1 cellular context compared by ENCODE assay signal in the genomic region with DNA sequence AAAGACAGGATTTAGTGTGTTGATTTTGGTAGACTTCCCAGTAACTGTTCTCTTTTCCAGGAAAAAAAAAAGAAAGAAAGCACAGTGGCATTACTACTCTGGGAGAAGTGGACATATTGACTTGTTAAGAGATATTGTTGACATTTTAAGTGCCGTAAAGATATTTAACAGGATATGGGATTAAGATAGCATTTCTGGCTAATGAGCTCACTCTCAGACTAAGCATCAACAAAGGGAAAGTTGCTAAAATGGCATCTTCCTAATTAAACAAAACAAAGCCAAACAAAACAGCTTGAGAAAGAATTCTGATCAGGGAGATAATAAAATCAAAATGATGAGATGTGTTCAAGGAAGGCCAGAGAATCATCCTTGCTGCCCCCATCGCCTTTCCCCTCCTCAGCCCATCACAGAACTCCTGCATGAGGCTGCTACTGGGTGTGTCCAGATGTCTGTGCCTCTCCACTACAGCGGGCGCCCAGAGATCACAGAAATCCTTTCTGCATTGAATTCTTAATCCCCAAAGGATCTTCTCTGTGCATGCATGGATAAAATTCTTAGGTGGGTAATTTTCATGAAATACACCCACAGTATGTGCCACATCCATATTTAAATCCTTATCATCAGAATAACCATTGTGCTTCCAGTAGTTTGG.
TF ChIP-seq lines count a peak whose summit lies in the region.

No MANE protein-coding gene starts in this region.

TF ChIP-seq in HEK293, 187 proteins besides CTCF, POLR2A, EP300 and RAD21 (continued from another document):
- TF ChIP-seq, protein P1, sequence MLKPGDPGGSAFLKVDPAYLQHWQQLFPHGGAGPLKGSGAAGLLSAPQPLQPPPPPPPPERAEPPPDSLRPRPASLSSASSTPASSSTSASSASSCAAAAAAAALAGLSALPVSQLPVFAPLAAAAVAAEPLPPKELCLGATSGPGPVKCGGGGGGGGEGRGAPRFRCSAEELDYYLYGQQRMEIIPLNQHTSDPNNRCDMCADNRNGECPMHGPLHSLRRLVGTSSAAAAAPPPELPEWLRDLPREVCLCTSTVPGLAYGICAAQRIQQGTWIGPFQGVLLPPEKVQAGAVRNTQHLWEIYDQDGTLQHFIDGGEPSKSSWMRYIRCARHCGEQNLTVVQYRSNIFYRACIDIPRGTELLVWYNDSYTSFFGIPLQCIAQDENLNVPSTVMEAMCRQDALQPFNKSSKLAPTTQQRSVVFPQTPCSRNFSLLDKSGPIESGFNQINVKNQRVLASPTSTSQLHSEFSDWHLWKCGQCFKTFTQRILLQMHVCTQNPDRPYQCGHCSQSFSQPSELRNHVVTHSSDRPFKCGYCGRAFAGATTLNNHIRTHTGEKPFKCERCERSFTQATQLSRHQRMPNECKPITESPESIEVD (tag by site-specific recombination; IDR thresholded peaks at IDR 0.05): 0 out of 2 replicates have a peak, but pooled peaks have one; percentile 13
- TF ChIP-seq ZBTB17 (tag by site-specific recombination; IDR thresholded peaks at IDR 0.05) (no peak), ZSCAN30 (tag by site-specific recombination; IDR thresholded peaks at IDR 0.05) (no peak), ZNF10 (tag by site-specific recombination; IDR thresholded peaks at IDR 0.05) (no peak), FEZF1 (tag by site-specific recombination; IDR thresholded peaks at IDR 0.05) (0 out of 2 replicates have a peak, but pooled peaks have one; percentile 34), HOXC10 (CRISPR knock-in tag; IDR thresholded peaks at IDR 0.05) (no peak), ZNF521 (tag by site-specific recombination; IDR thresholded peaks at IDR 0.05) (no peak)
- TF ChIP-seq, protein P2, sequence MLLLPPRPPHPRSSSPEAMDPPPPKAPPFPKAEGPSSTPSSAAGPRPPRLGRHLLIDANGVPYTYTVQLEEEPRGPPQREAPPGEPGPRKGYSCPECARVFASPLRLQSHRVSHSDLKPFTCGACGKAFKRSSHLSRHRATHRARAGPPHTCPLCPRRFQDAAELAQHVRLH (tag by site-specific recombination; IDR thresholded peaks at IDR 0.05): peak; percentile 58; the same call in 1 of the 2 replicates
- TF ChIP-seq, protein P3, sequence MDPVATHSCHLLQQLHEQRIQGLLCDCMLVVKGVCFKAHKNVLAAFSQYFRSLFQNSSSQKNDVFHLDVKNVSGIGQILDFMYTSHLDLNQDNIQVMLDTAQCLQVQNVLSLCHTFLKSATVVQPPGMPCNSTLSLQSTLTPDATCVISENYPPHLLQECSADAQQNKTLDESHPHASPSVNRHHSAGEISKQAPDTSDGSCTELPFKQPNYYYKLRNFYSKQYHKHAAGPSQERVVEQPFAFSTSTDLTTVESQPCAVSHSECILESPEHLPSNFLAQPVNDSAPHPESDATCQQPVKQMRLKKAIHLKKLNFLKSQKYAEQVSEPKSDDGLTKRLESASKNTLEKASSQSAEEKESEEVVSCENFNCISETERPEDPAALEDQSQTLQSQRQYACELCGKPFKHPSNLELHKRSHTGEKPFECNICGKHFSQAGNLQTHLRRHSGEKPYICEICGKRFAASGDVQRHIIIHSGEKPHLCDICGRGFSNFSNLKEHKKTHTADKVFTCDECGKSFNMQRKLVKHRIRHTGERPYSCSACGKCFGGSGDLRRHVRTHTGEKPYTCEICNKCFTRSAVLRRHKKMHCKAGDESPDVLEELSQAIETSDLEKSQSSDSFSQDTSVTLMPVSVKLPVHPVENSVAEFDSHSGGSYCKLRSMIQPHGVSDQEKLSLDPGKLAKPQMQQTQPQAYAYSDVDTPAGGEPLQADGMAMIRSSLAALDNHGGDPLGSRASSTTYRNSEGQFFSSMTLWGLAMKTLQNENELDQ (tag by site-specific recombination; IDR thresholded peaks at IDR 0.05; ENCODE audit: low read depth): no peak
- TF ChIP-seq, protein P4, sequence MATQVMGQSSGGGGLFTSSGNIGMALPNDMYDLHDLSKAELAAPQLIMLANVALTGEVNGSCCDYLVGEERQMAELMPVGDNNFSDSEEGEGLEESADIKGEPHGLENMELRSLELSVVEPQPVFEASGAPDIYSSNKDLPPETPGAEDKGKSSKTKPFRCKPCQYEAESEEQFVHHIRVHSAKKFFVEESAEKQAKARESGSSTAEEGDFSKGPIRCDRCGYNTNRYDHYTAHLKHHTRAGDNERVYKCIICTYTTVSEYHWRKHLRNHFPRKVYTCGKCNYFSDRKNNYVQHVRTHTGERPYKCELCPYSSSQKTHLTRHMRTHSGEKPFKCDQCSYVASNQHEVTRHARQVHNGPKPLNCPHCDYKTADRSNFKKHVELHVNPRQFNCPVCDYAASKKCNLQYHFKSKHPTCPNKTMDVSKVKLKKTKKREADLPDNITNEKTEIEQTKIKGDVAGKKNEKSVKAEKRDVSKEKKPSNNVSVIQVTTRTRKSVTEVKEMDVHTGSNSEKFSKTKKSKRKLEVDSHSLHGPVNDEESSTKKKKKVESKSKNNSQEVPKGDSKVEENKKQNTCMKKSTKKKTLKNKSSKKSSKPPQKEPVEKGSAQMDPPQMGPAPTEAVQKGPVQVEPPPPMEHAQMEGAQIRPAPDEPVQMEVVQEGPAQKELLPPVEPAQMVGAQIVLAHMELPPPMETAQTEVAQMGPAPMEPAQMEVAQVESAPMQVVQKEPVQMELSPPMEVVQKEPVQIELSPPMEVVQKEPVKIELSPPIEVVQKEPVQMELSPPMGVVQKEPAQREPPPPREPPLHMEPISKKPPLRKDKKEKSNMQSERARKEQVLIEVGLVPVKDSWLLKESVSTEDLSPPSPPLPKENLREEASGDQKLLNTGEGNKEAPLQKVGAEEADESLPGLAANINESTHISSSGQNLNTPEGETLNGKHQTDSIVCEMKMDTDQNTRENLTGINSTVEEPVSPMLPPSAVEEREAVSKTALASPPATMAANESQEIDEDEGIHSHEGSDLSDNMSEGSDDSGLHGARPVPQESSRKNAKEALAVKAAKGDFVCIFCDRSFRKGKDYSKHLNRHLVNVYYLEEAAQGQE (tag by site-specific recombination; IDR thresholded peaks at IDR 0.05): no peak
- TF ChIP-seq, protein P5, sequence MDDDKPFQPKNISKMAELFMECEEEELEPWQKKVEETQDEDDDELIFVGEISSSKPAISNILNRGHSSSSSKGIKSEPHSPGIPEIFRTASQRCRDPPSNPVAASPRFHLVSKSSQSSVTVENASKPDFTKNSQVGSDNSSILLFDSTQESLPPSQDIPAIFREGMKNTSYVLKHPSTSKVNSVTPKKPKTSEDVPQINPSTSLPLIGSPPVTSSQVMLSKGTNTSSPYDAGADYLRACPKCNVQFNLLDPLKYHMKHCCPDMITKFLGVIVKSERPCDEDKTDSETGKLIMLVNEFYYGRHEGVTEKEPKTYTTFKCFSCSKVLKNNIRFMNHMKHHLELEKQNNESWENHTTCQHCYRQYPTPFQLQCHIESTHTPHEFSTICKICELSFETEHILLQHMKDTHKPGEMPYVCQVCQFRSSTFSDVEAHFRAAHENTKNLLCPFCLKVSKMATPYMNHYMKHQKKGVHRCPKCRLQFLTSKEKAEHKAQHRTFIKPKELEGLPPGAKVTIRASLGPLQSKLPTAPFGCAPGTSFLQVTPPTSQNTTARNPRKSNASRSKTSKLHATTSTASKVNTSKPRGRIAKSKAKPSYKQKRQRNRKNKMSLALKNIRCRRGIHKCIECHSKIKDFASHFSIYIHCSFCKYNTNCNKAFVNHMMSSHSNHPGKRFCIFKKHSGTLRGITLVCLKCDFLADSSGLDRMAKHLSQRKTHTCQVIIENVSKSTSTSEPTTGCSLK (tag by site-specific recombination; IDR thresholded peaks at IDR 0.05): no peak
TF ChIP-seq in HEK293: peak in this region for 6.
